In genomic region chr10:58590152-58590551, GRCh38 we compare ENCODE assay signal across 11 cellular contexts.
DNase-seq lines count a peak whose midpoint lies in the region; ATAC-seq, FAIRE-seq and TF ChIP-seq lines count a peak whose summit lies in the region.
"Had no signal": no experiment of that assay in that cellular context is flagged by ENCODE, and none has a peak within 500 bp of the region (broad histone marks: within the 10 kb centered on the region; RNA-seq: fewer than 3 reads in every experiment).

No MANE protein-coding gene starts in this region.

- CTCF ChIA-PET in MCF 10A (lab: Yijun Ruan, JAX), result interaction anchor here (0.6 to 0.9 kb wide), 3 partner anchors 19 to 312 kb away, joined by 3 to 4 read pairs (median 3); no protein-coding TSS in a partner anchor

- H3K36me3 Mint-ChIP-seq in MCF 10A (ENCODE audit: insufficient read depth, unreplicated experiment), result peaks cover 4% of the 10 kb centered on the region

- H3K27ac ChIP-seq in breast epithelium (peak overlapping the region in 1 of 2 donors; percentile 11), aorta (ENCODE audit: low read depth in 1 of 2, low read length in 2 of 2) (peak overlapping the region in 1 of 2 donors; percentile 62), WERI-Rb-1 (no peak overlapping the region)

- H3K9me3 ChIP-seq in breast epithelium (no peaks in the 10 kb centered on the region), aorta (ENCODE audit: control insufficient read depth, low read length) (no peaks in the 10 kb centered on the region), WERI-Rb-1 (ENCODE audit: severe bottlenecking) (no peaks in the 10 kb centered on the region)

- H3K27me3 ChIP-seq in breast epithelium (no peaks in the 10 kb centered on the region), bronchial epithelial cell (ENCODE audit: control insufficient read depth, insufficient read depth, low read length) (no peaks in the 10 kb centered on the region), aorta (ENCODE audit: control insufficient read depth in 1 of 2, insufficient read depth in 2 of 2, low read length in 1 of 2) (no peaks in the 10 kb centered on the region), WERI-Rb-1 (ENCODE audit: insufficient read depth, low read depth, severe bottlenecking) (no peaks in the 10 kb centered on the region)

- no peaks in the 10 kb centered on the region for H3K9me3 Mint-ChIP-seq in MCF 10A (ENCODE audit: unreplicated experiment)
- H3K9me3 Mint-ChIP-seq: activated naive CD4-positive, alpha-beta T cell treated with anti-CD3 and anti-CD28 coated beads for 36 hours had no signal

- H3K4me1 Mint-ChIP-seq in MCF 10A (ENCODE audit: insufficient read depth, unreplicated experiment), result peaks cover 29% of the 10 kb centered on the region

- 11 to 18% methylated on average over 2 of the region's 2 CpGs for WGBS in aorta, 2 donors

- TF ChIP-seq CTCF in MCF 10A (IDR thresholded peaks at IDR 0.05; ENCODE audit: unreplicated experiment) (no peak), breast epithelium (IDR thresholded peaks at IDR 0.05) (no peak), bronchial epithelial cell (IDR thresholded peaks at IDR 0.05; ENCODE audit: insufficient read depth, low read length, severe bottlenecking) (no peak), WERI-Rb-1 (IDR thresholded peaks at IDR 0.05; ENCODE audit: low read depth, low read length) (no peak)

- H3K27ac Mint-ChIP-seq in MCF 10A (ENCODE audit: low read depth, unreplicated experiment), result peak overlapping the region; percentile 69
- H3K27ac Mint-ChIP-seq: activated naive CD4-positive, alpha-beta T cell treated with anti-CD3 and anti-CD28 coated beads for 36 hours had no signal

- H3K4me3 Mint-ChIP-seq in MCF 10A (ENCODE audit: unreplicated experiment), result peak overlapping the region; percentile 10
- H3K4me3 Mint-ChIP-seq: activated naive CD4-positive, alpha-beta T cell treated with anti-CD3 and anti-CD28 coated beads for 36 hours had no signal

- peak; percentile 76 for ATAC-seq in aorta (ENCODE audit: low FRiP score)
- no peak for ATAC-seq in GM21526 (IDR thresholded peaks at IDR 0.05; ENCODE audit: low FRiP score, unreplicated experiment)
- no peak for ATAC-seq in HG02970 (IDR thresholded peaks at IDR 0.05; ENCODE audit: low FRiP score, unreplicated experiment)

- peaks cover 0 to 6% of the 10 kb centered on the region in 2 donors for H3K4me1 ChIP-seq in breast epithelium
- peaks cover 2 to 5% of the 10 kb centered on the region in 2 donors for H3K4me1 ChIP-seq in aorta (ENCODE audit: control insufficient read depth in 1 of 2, insufficient read depth in 2 of 2, low read length in 2 of 2)

- H3K27me3 Mint-ChIP-seq in MCF 10A (ENCODE audit: insufficient read depth, unreplicated experiment), result no peaks in the 10 kb centered on the region

- no peak for FAIRE-seq in bronchial epithelial cell (lab: Jason Lieb, UNC)

- DNase-seq in MCF 10A (ENCODE audit: unreplicated experiment) (peak; percentile 87), breast epithelium (ENCODE audit: low spot score in 2 of 2) (no peak), bronchial epithelial cell (ENCODE audit: low read depth) (peak; percentile 83), kidney glomerular epithelial cell (lab: John Stamatoyannopoulos, UW) (peak; percentile 55), aorta (peak in 1 of 2 donors; percentile 59), WERI-Rb-1 (no peak)
- DNase-seq: activated naive CD4-positive, alpha-beta T cell treated with anti-CD3 and anti-CD28 coated beads for 36 hours; C1 segment of cervical spinal cord; NCI-H146 had no signal

- TF ChIP-seq POLR2A in breast epithelium (IDR thresholded peaks at IDR 0.05), result no peak

- intact Hi-C loops in MCF 10A (cut with micrococcal nuclease) (no loop called here), breast epithelium (cut with DNase I; ENCODE audit: low total_unique reads) (no loop called here), aorta (cut with DNase I) (no loop called here)

- H3K4me3 ChIP-seq in breast epithelium (no peak overlapping the region), bronchial epithelial cell (ENCODE audit: low read depth, low read length) (no peak overlapping the region), aorta (ENCODE audit: low read length in 2 of 2) (no peak overlapping the region), WERI-Rb-1 (ENCODE audit: low read depth, low read length) (no peak overlapping the region)

- POLR2A ChIA-PET in MCF 10A (lab: Yijun Ruan, JAX), result interaction anchor here (0.6 to 1.8 kb wide), 10 partner anchors 10 to 189 kb away, joined by 3 to 5 read pairs (median 4); no protein-coding TSS in a partner anchor

- no TSS peak for BruUV-seq in MCF 10A (replicated peaks; lab: Mats Ljungman, UMichigan)

- H3K36me3 ChIP-seq in breast epithelium (no peaks in the 10 kb centered on the region), bronchial epithelial cell (ENCODE audit: control insufficient read depth, insufficient read depth, low read length) (no peaks in the 10 kb centered on the region), aorta (ENCODE audit: control insufficient read depth in 1 of 2, insufficient read depth in 2 of 2, low read length in 1 of 2) (no peaks in the 10 kb centered on the region), WERI-Rb-1 (no peaks in the 10 kb centered on the region)

Comparison
In these comparisons a context has a peak if more than half of its experiments do, and no peak if none do; other contexts are left out.
1. DNase-seq: peak in MCF 10A (single experiment), bronchial epithelial cell (single experiment) and kidney glomerular epithelial cell (single experiment); none in breast epithelium (0 of 2) and WERI-Rb-1 (single experiment).